In the genomic region with DNA sequence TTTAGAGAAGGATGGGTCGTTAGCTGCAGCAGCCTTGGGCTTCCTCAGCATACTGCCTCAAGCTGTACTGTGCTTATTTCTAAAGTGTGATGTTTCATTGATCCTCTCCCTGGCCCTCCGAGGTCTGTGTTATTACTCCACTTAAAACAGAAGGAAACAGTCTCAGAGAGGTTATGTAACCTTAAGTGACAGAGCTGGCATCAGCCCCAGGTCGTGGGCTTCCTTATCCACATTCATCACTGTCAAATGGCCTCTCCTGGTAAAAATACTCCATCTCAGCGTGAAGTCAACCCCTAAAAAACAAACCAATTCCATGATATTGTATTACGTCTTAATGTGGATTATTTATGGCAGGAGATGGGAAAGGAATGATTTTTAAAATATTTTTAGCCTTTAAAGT, we compare ENCODE assay signal across 2 cellular contexts.
A peak's percentile ranks its signal among the peaks of the same experiment; 100 is the strongest.
TF ChIP-seq lines count a peak whose summit lies in the region.

No MANE protein-coding gene starts in this region.

TF ChIP-seq in HEK293, 187 proteins besides CTCF, POLR2A, EP300 and RAD21 (continued from another document):
- TF ChIP-seq, protein P1, sequence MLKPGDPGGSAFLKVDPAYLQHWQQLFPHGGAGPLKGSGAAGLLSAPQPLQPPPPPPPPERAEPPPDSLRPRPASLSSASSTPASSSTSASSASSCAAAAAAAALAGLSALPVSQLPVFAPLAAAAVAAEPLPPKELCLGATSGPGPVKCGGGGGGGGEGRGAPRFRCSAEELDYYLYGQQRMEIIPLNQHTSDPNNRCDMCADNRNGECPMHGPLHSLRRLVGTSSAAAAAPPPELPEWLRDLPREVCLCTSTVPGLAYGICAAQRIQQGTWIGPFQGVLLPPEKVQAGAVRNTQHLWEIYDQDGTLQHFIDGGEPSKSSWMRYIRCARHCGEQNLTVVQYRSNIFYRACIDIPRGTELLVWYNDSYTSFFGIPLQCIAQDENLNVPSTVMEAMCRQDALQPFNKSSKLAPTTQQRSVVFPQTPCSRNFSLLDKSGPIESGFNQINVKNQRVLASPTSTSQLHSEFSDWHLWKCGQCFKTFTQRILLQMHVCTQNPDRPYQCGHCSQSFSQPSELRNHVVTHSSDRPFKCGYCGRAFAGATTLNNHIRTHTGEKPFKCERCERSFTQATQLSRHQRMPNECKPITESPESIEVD (tag by site-specific recombination; IDR thresholded peaks at IDR 0.05): peak; percentile 45; the same call in 1 of the 2 replicates
- TF ChIP-seq ZNF585B (tag by site-specific recombination; IDR thresholded peaks at IDR 0.05) (no peak), ZNF560 (tag by site-specific recombination; IDR thresholded peaks at IDR 0.05; ENCODE audit: borderline replicate concordance) (no peak), ZBTB7A (tag by site-specific recombination; IDR thresholded peaks at IDR 0.05; ENCODE audit: low read depth) (no peak), ZNF146 (tag by site-specific recombination; IDR thresholded peaks at IDR 0.05) (no peak)

TF ChIP-seq in SK-N-SH treated with all-trans-retinoic acid at 6 μM for 48 hours, 23 proteins besides CTCF, POLR2A, EP300 and RAD21 (continued from another document):
- TF ChIP-seq, protein P2, sequence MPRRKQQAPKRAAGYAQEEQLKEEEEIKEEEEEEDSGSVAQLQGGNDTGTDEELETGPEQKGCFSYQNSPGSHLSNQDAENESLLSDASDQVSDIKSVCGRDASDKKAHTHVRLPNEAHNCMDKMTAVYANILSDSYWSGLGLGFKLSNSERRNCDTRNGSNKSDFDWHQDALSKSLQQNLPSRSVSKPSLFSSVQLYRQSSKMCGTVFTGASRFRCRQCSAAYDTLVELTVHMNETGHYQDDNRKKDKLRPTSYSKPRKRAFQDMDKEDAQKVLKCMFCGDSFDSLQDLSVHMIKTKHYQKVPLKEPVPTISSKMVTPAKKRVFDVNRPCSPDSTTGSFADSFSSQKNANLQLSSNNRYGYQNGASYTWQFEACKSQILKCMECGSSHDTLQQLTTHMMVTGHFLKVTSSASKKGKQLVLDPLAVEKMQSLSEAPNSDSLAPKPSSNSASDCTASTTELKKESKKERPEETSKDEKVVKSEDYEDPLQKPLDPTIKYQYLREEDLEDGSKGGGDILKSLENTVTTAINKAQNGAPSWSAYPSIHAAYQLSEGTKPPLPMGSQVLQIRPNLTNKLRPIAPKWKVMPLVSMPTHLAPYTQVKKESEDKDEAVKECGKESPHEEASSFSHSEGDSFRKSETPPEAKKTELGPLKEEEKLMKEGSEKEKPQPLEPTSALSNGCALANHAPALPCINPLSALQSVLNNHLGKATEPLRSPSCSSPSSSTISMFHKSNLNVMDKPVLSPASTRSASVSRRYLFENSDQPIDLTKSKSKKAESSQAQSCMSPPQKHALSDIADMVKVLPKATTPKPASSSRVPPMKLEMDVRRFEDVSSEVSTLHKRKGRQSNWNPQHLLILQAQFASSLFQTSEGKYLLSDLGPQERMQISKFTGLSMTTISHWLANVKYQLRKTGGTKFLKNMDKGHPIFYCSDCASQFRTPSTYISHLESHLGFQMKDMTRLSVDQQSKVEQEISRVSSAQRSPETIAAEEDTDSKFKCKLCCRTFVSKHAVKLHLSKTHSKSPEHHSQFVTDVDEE (CRISPR knock-in tag; IDR thresholded peaks at IDR 0.05): no peak
- TF ChIP-seq ARNTL (CRISPR knock-in tag; IDR thresholded peaks at IDR 0.05; ENCODE audit: borderline replicate concordance, low read depth): no peak
- no peak for TF ChIP-seq ZC3H10 (CRISPR knock-in tag; IDR thresholded peaks at IDR 0.05)
- no peak for TF ChIP-seq GLIS3 (CRISPR knock-in tag; IDR thresholded peaks at IDR 0.05)
- TF ChIP-seq ISL1 (CRISPR knock-in tag; IDR thresholded peaks at IDR 0.05): no peak
- TF ChIP-seq CSRNP3 (CRISPR knock-in tag; IDR thresholded peaks at IDR 0.05): no peak
- TF ChIP-seq TCF4 (CRISPR knock-in tag; IDR thresholded peaks at IDR 0.05; ENCODE audit: borderline replicate concordance): no peak
- no peak for TF ChIP-seq BACH2 (CRISPR knock-in tag; IDR thresholded peaks at IDR 0.05; ENCODE audit: borderline replicate concordance)
- no peak for TF ChIP-seq OSR1 (CRISPR knock-in tag; IDR thresholded peaks at IDR 0.05)
- TF ChIP-seq, protein P3, sequence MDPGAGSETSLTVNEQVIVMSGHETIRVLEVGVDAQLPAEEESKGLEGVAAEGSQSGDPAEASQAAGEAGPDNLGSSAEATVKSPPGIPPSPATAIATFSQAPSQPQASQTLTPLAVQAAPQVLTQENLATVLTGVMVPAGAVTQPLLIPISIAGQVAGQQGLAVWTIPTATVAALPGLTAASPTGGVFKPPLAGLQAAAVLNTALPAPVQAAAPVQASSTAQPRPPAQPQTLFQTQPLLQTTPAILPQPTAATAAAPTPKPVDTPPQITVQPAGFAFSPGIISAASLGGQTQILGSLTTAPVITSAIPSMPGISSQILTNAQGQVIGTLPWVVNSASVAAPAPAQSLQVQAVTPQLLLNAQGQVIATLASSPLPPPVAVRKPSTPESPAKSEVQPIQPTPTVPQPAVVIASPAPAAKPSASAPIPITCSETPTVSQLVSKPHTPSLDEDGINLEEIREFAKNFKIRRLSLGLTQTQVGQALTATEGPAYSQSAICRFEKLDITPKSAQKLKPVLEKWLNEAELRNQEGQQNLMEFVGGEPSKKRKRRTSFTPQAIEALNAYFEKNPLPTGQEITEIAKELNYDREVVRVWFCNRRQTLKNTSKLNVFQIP (CRISPR knock-in tag; IDR thresholded peaks at IDR 0.05; ENCODE audit: borderline replicate concordance, low read depth): no peak
- no peak for TF ChIP-seq ZNF8 (CRISPR knock-in tag; IDR thresholded peaks at IDR 0.05)
- no peak for TF ChIP-seq SNAI2 (CRISPR knock-in tag; IDR thresholded peaks at IDR 0.05)
- no peak for TF ChIP-seq CREB5 (CRISPR knock-in tag; IDR thresholded peaks at IDR 0.05; ENCODE audit: low read depth)
- no peak for TF ChIP-seq TOX (CRISPR knock-in tag; IDR thresholded peaks at IDR 0.05; ENCODE audit: borderline replicate concordance)
